Comparison of ENCODE assay signal across 9 cellular contexts in the genomic region with DNA sequence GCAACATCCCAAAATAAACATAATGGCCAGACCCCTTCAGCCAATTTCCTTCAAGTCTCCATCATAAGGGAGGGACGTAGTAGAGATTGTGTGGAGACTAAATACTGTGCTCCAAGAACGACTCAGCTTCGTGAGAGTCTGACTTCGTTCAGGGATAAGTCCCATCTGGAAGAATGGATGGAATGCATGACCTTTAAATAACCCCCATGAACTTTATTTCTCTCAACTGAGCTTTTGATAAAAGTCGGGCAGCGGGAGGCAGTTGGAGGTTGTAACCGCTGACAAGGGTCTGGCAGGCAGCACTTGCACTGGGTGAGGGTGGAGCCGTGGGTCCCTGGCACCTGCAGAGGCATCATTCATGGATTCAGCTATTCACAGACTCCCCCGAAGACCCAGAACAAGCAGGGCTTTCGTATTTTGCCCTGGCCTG.
DNase-seq lines count a peak whose midpoint lies in the region; ATAC-seq and TF ChIP-seq lines count a peak whose summit lies in the region.
"Had no signal": no experiment of that assay in that cellular context is flagged by ENCODE, and none has a peak within 500 bp of the region (broad histone marks: within the 10 kb centered on the region; RNA-seq: fewer than 3 reads in every experiment).

No MANE protein-coding gene starts in this region.

- no peak for TF ChIP-seq POLR2A in transverse colon (IDR thresholded peaks at IDR 0.05)

- peak; percentile 18 for ATAC-seq in left lobe of liver
- ATAC-seq in HG03175 (IDR thresholded peaks at IDR 0.05; ENCODE audit: unreplicated experiment), result no peak
- ATAC-seq in GM19324 (IDR thresholded peaks at IDR 0.05; ENCODE audit: low FRiP score, unreplicated experiment), result no peak

- H3K9ac ChIP-seq in colonic mucosa (ENCODE audit: low read depth in 2 of 2, low read length in 2 of 2), result no peak overlapping the region

- in situ Hi-C loops in transverse colon (cut with MboI; ENCODE audit: low pct_ligation_motif_present in 1 of 4, low pct_unique_long_range_greater_than_20kb in 1 of 4, low sequenced_read_pairs in 3 of 4), result loop anchor here in 1 of 4 donors (25.0 kb wide), 1 partner anchor 377 kb away; no protein-coding TSS in a partner anchor

- H3K27ac ChIP-seq in colonic mucosa (peak overlapping the region; percentile 53), transverse colon (peak overlapping the region; percentile 67 to 84 (median 77))
- H3K27ac ChIP-seq: WERI-Rb-1 had no signal

- no peak for TF ChIP-seq EP300 in transverse colon (IDR thresholded peaks at IDR 0.05; ENCODE audit: low read depth)

- no peaks in the 10 kb centered on the region for H3K36me3 ChIP-seq in colonic mucosa
- H3K36me3 ChIP-seq in transverse colon, result no peaks in the 10 kb centered on the region
- H3K36me3 ChIP-seq: WERI-Rb-1 had no signal

- TF ChIP-seq CTCF in colonic mucosa (IDR thresholded peaks at IDR 0.05), result no peak
- no peak for TF ChIP-seq CTCF in transverse colon (IDR thresholded peaks at IDR 0.05)

- WGBS in transverse colon (ENCODE audit: low coverage in 1 of 2), 2 donors, result 65 to 83% methylated on average over 2 to 10 of the region's 10 CpGs

- H3K4me1 ChIP-seq in colonic mucosa (peaks cover 5% of the 10 kb centered on the region), transverse colon (peaks cover 11 to 60% (median 23%) of the 10 kb centered on the region in 4 donors)

- no peaks in the 10 kb centered on the region for H3K27me3 ChIP-seq in colonic mucosa
- no peaks in the 10 kb centered on the region for H3K27me3 ChIP-seq in transverse colon

- H3K9me3 ChIP-seq in colonic mucosa (no peaks in the 10 kb centered on the region), transverse colon (no peaks in the 10 kb centered on the region)

- DNase-seq in H4 (ENCODE audit: low spot score) (peak; percentile 40), colonic mucosa (no peak), left lobe of liver (ENCODE audit: low spot score) (no peak), transverse colon (no peak), Kasumi-1 (lab: John Stamatoyannopoulos, UW) (no peak), SKM-1 (lab: John Stamatoyannopoulos, UW; ENCODE audit: unreplicated experiment) (no peak)
- DNase-seq: WERI-Rb-1 had no signal

- H3K4me3 ChIP-seq in colonic mucosa, result no peak overlapping the region
- H3K4me3 ChIP-seq in transverse colon, result no peak overlapping the region

- intact Hi-C loops in colonic mucosa (cut with DNase I) (no loop called here), transverse colon (cut with DNase I; ENCODE audit: low total_unique reads) (no loop called here)
